13 cellular contexts compared by ENCODE assay signal in genomic region chr20:58713801-58714339, GRCh38. TPM values are rescaled to one million over a fixed set of nuclear protein-coding genes. Genes with fewer than 3 reads are reported as not detected.
A peak's percentile ranks its signal among the peaks of the same experiment; 100 is the strongest.
DNase-seq lines count a peak whose midpoint lies in the region; ATAC-seq and TF ChIP-seq lines count a peak whose summit lies in the region.
"Had no signal": no experiment of that assay in that cellular context is flagged by ENCODE, and none has a peak within 500 bp of the region (broad histone marks: within the 10 kb centered on the region; RNA-seq: fewer than 3 reads in every experiment).

No MANE protein-coding gene starts in this region.

- peak; percentile 23 for DNase-seq in SK-N-SH
- DNase-seq in GM10248 (ENCODE audit: extremely low spot score) = peak; percentile 7
- peak; percentile 66 for DNase-seq in coronary artery (ENCODE audit: low spot score)
- DNase-seq in neuronal stem cell (ENCODE audit: low spot score) = no peak
- no peak for DNase-seq in foreskin melanocyte
- no peak for DNase-seq in GF-D8 (lab: John Stamatoyannopoulos, UW)
- DNase-seq: activated gamma-delta T cell treated with Interleukin-2 at 50 U/mL for 16 hours had no signal

- no peak overlapping the region for H4K8ac ChIP-seq in neuronal stem cell (ENCODE audit: low read depth, low read length)

- H3K4ac ChIP-seq in neuronal stem cell (ENCODE audit: low read length) = peak overlapping the region; percentile 93

- no peak overlapping the region for H2BK15ac ChIP-seq in neuronal stem cell (ENCODE audit: low read length)

- no peak overlapping the region for H2BK120ac ChIP-seq in neuronal stem cell (ENCODE audit: low read depth, low read length)

- H3K9me3 ChIP-seq in SK-N-SH (no peaks in the 10 kb centered on the region), neuronal stem cell (replicated peaks in 1 of 2; ENCODE audit: control insufficient read depth in 2 of 2, insufficient read depth in 1 of 2, low read depth in 1 of 2, low read length in 2 of 2) (no peaks in the 10 kb centered on the region)
- H3K9me3 ChIP-seq: suprapubic skin had no signal

- H2AFZ ChIP-seq in SK-N-SH (ENCODE audit: low read depth) (no peak overlapping the region), neuronal stem cell (ENCODE audit: low read length) (no peak overlapping the region)

- no peaks in the 10 kb centered on the region for H3F3A ChIP-seq in SK-N-SH (replicated peaks; ENCODE audit: insufficient read depth)

- H2BK5ac ChIP-seq in neuronal stem cell (ENCODE audit: low read length) = no peak overlapping the region

- no peak overlapping the region for H3K4me2 ChIP-seq in SK-N-SH
- no peak overlapping the region for H3K4me2 ChIP-seq in neuronal stem cell (ENCODE audit: insufficient read depth, low read length, poor library complexity, severe bottlenecking)

- no peak overlapping the region for H3K4me3 ChIP-seq in SK-N-SH (ENCODE audit: low read depth in 2 of 2, low read length in 1 of 2)
- H3K4me3 ChIP-seq in coronary artery = no peak overlapping the region
- no peak overlapping the region for H3K4me3 ChIP-seq in neuronal stem cell (ENCODE audit: low read length in 2 of 2)
- H3K4me3 ChIP-seq: SK-N-MC, suprapubic skin had no signal

- CTCF ChIA-PET in SK-N-SH (lab: Yijun Ruan, JAX) = interaction anchor here (0.6 kb wide), 1 partner anchor 63 kb away, joined by 3 read pairs; the partner anchor contains the start of gene STX16
- CTCF ChIA-PET in GM10248 (lab: Yijun Ruan, JAX) = no interaction called here

- H3K36me3 ChIP-seq in SK-N-SH (replicated peaks in 1 of 2; ENCODE audit: control insufficient read depth in 1 of 2, insufficient read depth in 2 of 2, low read length in 1 of 2) (no peaks in the 10 kb centered on the region), neuronal stem cell (replicated peaks in 1 of 2; ENCODE audit: control insufficient read depth in 2 of 2, insufficient read depth in 2 of 2, low read length in 2 of 2) (peaks cover 0 to 4% of the 10 kb centered on the region in 2 donors)

- ATAC-seq in SK-N-SH treated with all-trans-retinoic acid at 6 μM for 48 hours (no peak), GM21381 (IDR thresholded peaks at IDR 0.05; ENCODE audit: unreplicated experiment) (no peak)
- ATAC-seq: left colon had no signal

- H3K27ac ChIP-seq in SK-N-SH (ENCODE audit: low read depth in 2 of 2, low read length in 1 of 2) = no peak overlapping the region
- no peak overlapping the region for H3K27ac ChIP-seq in coronary artery
- no peak overlapping the region for H3K27ac ChIP-seq in neuronal stem cell (replicated peaks; ENCODE audit: low read length)
- H3K27ac ChIP-seq: 22Rv1, SK-N-MC, suprapubic skin had no signal

- H3K9ac ChIP-seq in SK-N-SH = no peak overlapping the region
- H3K9ac ChIP-seq in neuronal stem cell (ENCODE audit: low read depth, low read length, poor library complexity) = no peak overlapping the region

- peak overlapping the region; percentile 82 for H3K14ac ChIP-seq in neuronal stem cell (ENCODE audit: low read length)

- peak overlapping the region; percentile 58 for H2BK12ac ChIP-seq in neuronal stem cell (ENCODE audit: low read length)

- H3K79me2 ChIP-seq in SK-N-SH (ENCODE audit: insufficient read depth) = no peaks in the 10 kb centered on the region

- no peak for TF ChIP-seq RAD21 in SK-N-SH (IDR thresholded peaks at IDR 0.05; ENCODE audit: low read length)

- H3K4me1 ChIP-seq in SK-N-SH (ENCODE audit: control insufficient read depth in 1 of 2, insufficient read depth in 2 of 2, low read depth in 1 of 2, low read length in 1 of 2) (peaks cover 0 to 5% of the 10 kb centered on the region in 2 experiments; a peak in 1 of 4 replicates), neuronal stem cell (ENCODE audit: control insufficient read depth in 2 of 2, insufficient read depth in 1 of 2, low read depth in 1 of 2, low read length in 2 of 2) (peaks cover 14 to 19% of the 10 kb centered on the region in 2 donors)
- H3K4me1 ChIP-seq: suprapubic skin had no signal

- H3K27me3 ChIP-seq in SK-N-SH (ENCODE audit: insufficient read depth) (no peaks in the 10 kb centered on the region), neuronal stem cell (ENCODE audit: control insufficient read depth in 3 of 3, insufficient read depth in 3 of 3, low read depth in 1 of 3, low read length in 3 of 3) (peaks cover 0 to 5% (median 0%) of the 10 kb centered on the region in 3 experiments)
- H3K27me3 ChIP-seq: suprapubic skin had no signal

- no peaks in the 10 kb centered on the region for H4K20me1 ChIP-seq in SK-N-SH (ENCODE audit: insufficient read depth)

- no peak overlapping the region for H4K91ac ChIP-seq in neuronal stem cell (ENCODE audit: low read depth, low read length, poor library complexity)

- H3K79me1 ChIP-seq in neuronal stem cell (ENCODE audit: low read depth, low read length) = no peaks in the 10 kb centered on the region

- no peak for TF ChIP-seq EP300 in SK-N-SH (IDR thresholded peaks at IDR 0.05; ENCODE audit: borderline replicate concordance in 1 of 2, low read depth in 1 of 2, low read length in 1 of 2)

- no peak overlapping the region for H2AK5ac ChIP-seq in neuronal stem cell (ENCODE audit: low read depth, low read length)

- 89% methylated on average over 21 of the region's 24 CpGs for WGBS in SK-N-SH (ENCODE audit: low lambda C conversion rate)
- WGBS in neuronal stem cell (ENCODE audit: extremely low coverage in 2 of 2, insufficient read length in 2 of 2, insufficient replicate concordance in 1 of 2), 2 donors = no CpG with 5 or more reads among the region's 24 CpGs

- H3K9me2 ChIP-seq in SK-N-SH = no peaks in the 10 kb centered on the region

- peak overlapping the region; percentile 76 for H3K18ac ChIP-seq in neuronal stem cell (ENCODE audit: low read length)

- peak overlapping the region; percentile 85 for H3K23ac ChIP-seq in neuronal stem cell (ENCODE audit: low read depth, low read length, poor library complexity)

- no peak for TF ChIP-seq CTCF in SK-N-SH (IDR thresholded peaks at IDR 0.05)
- TF ChIP-seq CTCF in GM10248 (IDR thresholded peaks at IDR 0.05; ENCODE audit: control extremely low read depth, extremely low read depth, low read depth, missing control alignments) = no peak
- TF ChIP-seq CTCF in coronary artery (IDR thresholded peaks at IDR 0.05) = no peak

- POLR2A ChIA-PET in SK-N-SH (lab: Yijun Ruan, JAX) = no interaction called here
- POLR2A ChIA-PET in GM10248 (lab: Yijun Ruan, JAX) = no interaction called here

TF ChIP-seq in SK-N-SH, 30 proteins besides CTCF, POLR2A, EP300 and RAD21:
- no peak for TF ChIP-seq NRF1 (IDR thresholded peaks at IDR 0.05; ENCODE audit: low read depth, low read length)
- no peak for TF ChIP-seq ELF1 (IDR thresholded peaks at IDR 0.05)

TF ChIP-seq in SK-N-SH treated with all-trans-retinoic acid at 6 μM for 48 hours, 23 proteins besides CTCF, POLR2A, EP300 and RAD21:
- TF ChIP-seq ESRRG (CRISPR knock-in tag; IDR thresholded peaks at IDR 0.05) (no peak), CSDC2 (CRISPR knock-in tag; IDR thresholded peaks at IDR 0.05) (no peak), ZC3H10 (CRISPR knock-in tag; IDR thresholded peaks at IDR 0.05) (no peak), SNAI2 (CRISPR knock-in tag; IDR thresholded peaks at IDR 0.05) (no peak), ZNF565 (CRISPR knock-in tag; conservative IDR thresholded peaks at IDR 0.05; ENCODE audit: low read depth) (no peak)
- TF ChIP-seq, protein P1, sequence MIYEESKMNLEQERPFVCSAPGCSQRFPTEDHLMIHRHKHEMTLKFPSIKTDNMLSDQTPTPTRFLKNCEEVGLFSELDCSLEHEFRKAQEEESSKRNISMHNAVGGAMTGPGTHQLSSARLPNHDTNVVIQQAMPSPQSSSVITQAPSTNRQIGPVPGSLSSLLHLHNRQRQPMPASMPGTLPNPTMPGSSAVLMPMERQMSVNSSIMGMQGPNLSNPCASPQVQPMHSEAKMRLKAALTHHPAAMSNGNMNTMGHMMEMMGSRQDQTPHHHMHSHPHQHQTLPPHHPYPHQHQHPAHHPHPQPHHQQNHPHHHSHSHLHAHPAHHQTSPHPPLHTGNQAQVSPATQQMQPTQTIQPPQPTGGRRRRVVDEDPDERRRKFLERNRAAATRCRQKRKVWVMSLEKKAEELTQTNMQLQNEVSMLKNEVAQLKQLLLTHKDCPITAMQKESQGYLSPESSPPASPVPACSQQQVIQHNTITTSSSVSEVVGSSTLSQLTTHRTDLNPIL (CRISPR knock-in tag; IDR thresholded peaks at IDR 0.05; ENCODE audit: low read depth) = no peak
- TF ChIP-seq, protein P2, sequence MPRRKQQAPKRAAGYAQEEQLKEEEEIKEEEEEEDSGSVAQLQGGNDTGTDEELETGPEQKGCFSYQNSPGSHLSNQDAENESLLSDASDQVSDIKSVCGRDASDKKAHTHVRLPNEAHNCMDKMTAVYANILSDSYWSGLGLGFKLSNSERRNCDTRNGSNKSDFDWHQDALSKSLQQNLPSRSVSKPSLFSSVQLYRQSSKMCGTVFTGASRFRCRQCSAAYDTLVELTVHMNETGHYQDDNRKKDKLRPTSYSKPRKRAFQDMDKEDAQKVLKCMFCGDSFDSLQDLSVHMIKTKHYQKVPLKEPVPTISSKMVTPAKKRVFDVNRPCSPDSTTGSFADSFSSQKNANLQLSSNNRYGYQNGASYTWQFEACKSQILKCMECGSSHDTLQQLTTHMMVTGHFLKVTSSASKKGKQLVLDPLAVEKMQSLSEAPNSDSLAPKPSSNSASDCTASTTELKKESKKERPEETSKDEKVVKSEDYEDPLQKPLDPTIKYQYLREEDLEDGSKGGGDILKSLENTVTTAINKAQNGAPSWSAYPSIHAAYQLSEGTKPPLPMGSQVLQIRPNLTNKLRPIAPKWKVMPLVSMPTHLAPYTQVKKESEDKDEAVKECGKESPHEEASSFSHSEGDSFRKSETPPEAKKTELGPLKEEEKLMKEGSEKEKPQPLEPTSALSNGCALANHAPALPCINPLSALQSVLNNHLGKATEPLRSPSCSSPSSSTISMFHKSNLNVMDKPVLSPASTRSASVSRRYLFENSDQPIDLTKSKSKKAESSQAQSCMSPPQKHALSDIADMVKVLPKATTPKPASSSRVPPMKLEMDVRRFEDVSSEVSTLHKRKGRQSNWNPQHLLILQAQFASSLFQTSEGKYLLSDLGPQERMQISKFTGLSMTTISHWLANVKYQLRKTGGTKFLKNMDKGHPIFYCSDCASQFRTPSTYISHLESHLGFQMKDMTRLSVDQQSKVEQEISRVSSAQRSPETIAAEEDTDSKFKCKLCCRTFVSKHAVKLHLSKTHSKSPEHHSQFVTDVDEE (CRISPR knock-in tag; IDR thresholded peaks at IDR 0.05) = no peak

RNA-seq across cellular contexts. Expression of gene NPEPL1, which starts 21.3 kb away (rescaled TPM):
- 2.3 and 2.8 TPM in 2 replicates for polyA plus RNA-seq in SK-N-SH (2012; rRNA removed)
- polyA plus RNA-seq in SK-N-SH (2012; cell fraction: cytosol; rRNA removed) = 0.15 and 0.31 TPM in 2 replicates
- 26.7 and 39.7 TPM in 2 replicates for polyA plus RNA-seq in SK-N-SH (2012; cell fraction: nucleus; rRNA removed)
- polyA plus RNA-seq in neuronal stem cell (2013, experiment 1 of 2) = 21.4 TPM
- 19.5 TPM for polyA plus RNA-seq in neuronal stem cell (2013, experiment 2 of 2)

Comparison
In these comparisons a context has a peak if more than half of its experiments do, and no peak if none do; other contexts are left out.
1. DNase-seq: peak in SK-N-SH (single experiment), GM10248 (single experiment) and coronary artery (single experiment); none in neuronal stem cell (single experiment), foreskin melanocyte (single experiment) and GF-D8 (single experiment).